In genomic region chr6:25217275-25217674, GRCh38 we compare ENCODE assay signal across 16 cellular contexts.
DNase-seq lines count a peak whose midpoint lies in the region; ATAC-seq, FAIRE-seq and TF ChIP-seq lines count a peak whose summit lies in the region.
"Had no signal": no experiment of that assay in that cellular context is flagged by ENCODE, and none has a peak within 500 bp of the region (broad histone marks: within the 10 kb centered on the region; RNA-seq: fewer than 3 reads in every experiment).

No MANE protein-coding gene starts in this region.

- H3K9me2 ChIP-seq in GM23248 (ENCODE audit: insufficient read depth): no peaks in the 10 kb centered on the region

- TF ChIP-seq CTCF in AG10803 (conservative IDR thresholded peaks at IDR 0.05; ENCODE audit: low read length) (no peak), keratinocyte (optimal IDR thresholded peaks at IDR 0.05 in 1 of 3, IDR thresholded peaks at IDR 0.05 in 1 of 3, conservative IDR thresholded peaks at IDR 0.05 in 1 of 3; ENCODE audit: extremely low read depth in 1 of 3, insufficient read depth in 2 of 3, low read length in 3 of 3) (no peak)

- ATAC-seq in HG03521 (IDR thresholded peaks at IDR 0.05; ENCODE audit: unreplicated experiment): no peak
- ATAC-seq in left colon: no peak

- in situ Hi-C loops in GM23248 (cut with MboI): no loop called here

- H3K36me3 ChIP-seq in GM23248 (ENCODE audit: low read depth) (no peaks in the 10 kb centered on the region), keratinocyte (ENCODE audit: control insufficient read depth in 2 of 2, extremely low read depth in 1 of 2, insufficient read depth in 2 of 2, low read length in 2 of 2) (no peaks in the 10 kb centered on the region)

- dilution Hi-C loops in keratinocyte (cut with MboI; ENCODE audit: extremely low pct_ligation_motif_present, low sequenced_read_pairs): no loop called here

- no peak overlapping the region for H3K9ac ChIP-seq in GM23248
- no peak overlapping the region for H3K9ac ChIP-seq in keratinocyte (ENCODE audit: control insufficient read depth, extremely low read depth, insufficient read depth, low read length)

- H3K4me1 ChIP-seq in GM23248 (ENCODE audit: insufficient read depth) (peaks cover 17% of the 10 kb centered on the region), keratinocyte (ENCODE audit: control insufficient read depth, extremely low read depth, insufficient read depth, low read length) (peaks cover 28% of the 10 kb centered on the region)
- H3K4me1 ChIP-seq: Caco-2 had no signal

- peak; percentile 57 for FAIRE-seq in keratinocyte (lab: Jason Lieb, UNC)
- FAIRE-seq: HTR-8/SVneo had no signal

- no peak overlapping the region for H3K4me2 ChIP-seq in GM23248 (ENCODE audit: unreplicated experiment)
- H3K4me2 ChIP-seq in keratinocyte (ENCODE audit: control insufficient read depth, extremely low read depth, insufficient read depth, low read depth, low read length): no peak overlapping the region

- H3K79me2 ChIP-seq in GM23248 (ENCODE audit: insufficient read depth): no peaks in the 10 kb centered on the region
- no peaks in the 10 kb centered on the region for H3K79me2 ChIP-seq in keratinocyte (ENCODE audit: control insufficient read depth, insufficient read depth, low read length)

- H3K27me3 ChIP-seq in GM23248 (replicated peaks; ENCODE audit: insufficient read depth): no peaks in the 10 kb centered on the region
- H3K27me3 ChIP-seq in keratinocyte (ENCODE audit: control insufficient read depth, extremely low read depth, insufficient read depth, low read length): no peaks in the 10 kb centered on the region

- no peaks in the 10 kb centered on the region for H3K9me3 ChIP-seq in GM23248 (ENCODE audit: low read depth)
- H3K9me3 ChIP-seq in keratinocyte (ENCODE audit: control insufficient read depth, low read depth, low read length): no peaks in the 10 kb centered on the region

- peaks cover 9% of the 10 kb centered on the region for H3F3A ChIP-seq in GM23248 (ENCODE audit: insufficient read depth)

- intact Hi-C loops in left colon (cut with DNase I, micrococcal nuclease): no loop called here

- H4K20me1 ChIP-seq in GM23248 (ENCODE audit: insufficient read depth) (no peaks in the 10 kb centered on the region), keratinocyte (ENCODE audit: control insufficient read depth, extremely low read depth, insufficient read depth, low read length) (no peaks in the 10 kb centered on the region)

- no peak overlapping the region for H3K4me3 ChIP-seq in AG10803 (ENCODE audit: low read length)
- H3K4me3 ChIP-seq in GM23248: no peak overlapping the region
- no peak overlapping the region for H3K4me3 ChIP-seq in keratinocyte (ENCODE audit: control insufficient read depth in 2 of 3, extremely low read depth in 1 of 3, insufficient read depth in 2 of 3, low read depth in 1 of 3, low read length in 3 of 3)

- 8 to 10% methylated on average over 1 of the region's 1 CpG for WGBS in GM23248 (ENCODE audit: low coverage in 1 of 2, low lambda C conversion rate in 2 of 2, missing lambda C conversion rate in 2 of 2), 2 experiments

- DNase-seq in AG10803 (ENCODE audit: low read depth) (peak; percentile 79), GM23248 (peak; percentile 37), NCI-H69 (lab: John Stamatoyannopoulos, UW) (peak; percentile 77), keratinocyte (ENCODE audit: low read depth, low spot score) (no peak), T-helper 1 cell (no peak), left colon (no peak)
- DNase-seq: ACHN; Caco-2; CD4-positive, CD25-positive, alpha-beta regulatory T cell; DMS53; H9; Kasumi-1; NCI-H1930 had no signal

- H3K27ac ChIP-seq in GM23248: no peak overlapping the region
- H3K27ac ChIP-seq in keratinocyte (ENCODE audit: control insufficient read depth, insufficient read depth, low read length): no peak overlapping the region
- H3K27ac ChIP-seq: HL-60 had no signal

- H3K9me1 ChIP-seq in keratinocyte (ENCODE audit: control insufficient read depth, extremely low read depth, insufficient read depth, low read length): no peaks in the 10 kb centered on the region

- H2AFZ ChIP-seq in GM23248: no peak overlapping the region
- H2AFZ ChIP-seq in keratinocyte (ENCODE audit: control insufficient read depth, low read length): no peak overlapping the region

Comparison
In these comparisons a context has a peak if more than half of its experiments do, and no peak if none do; other contexts are left out.
1. DNase-seq: peak in AG10803 (single experiment), GM23248 (single experiment) and NCI-H69 (single experiment); none in keratinocyte (single experiment), T-helper 1 cell (0 of 5) and left colon (0 of 2).